ENCODE assay signal across 1 cellular context in the genomic region with DNA sequence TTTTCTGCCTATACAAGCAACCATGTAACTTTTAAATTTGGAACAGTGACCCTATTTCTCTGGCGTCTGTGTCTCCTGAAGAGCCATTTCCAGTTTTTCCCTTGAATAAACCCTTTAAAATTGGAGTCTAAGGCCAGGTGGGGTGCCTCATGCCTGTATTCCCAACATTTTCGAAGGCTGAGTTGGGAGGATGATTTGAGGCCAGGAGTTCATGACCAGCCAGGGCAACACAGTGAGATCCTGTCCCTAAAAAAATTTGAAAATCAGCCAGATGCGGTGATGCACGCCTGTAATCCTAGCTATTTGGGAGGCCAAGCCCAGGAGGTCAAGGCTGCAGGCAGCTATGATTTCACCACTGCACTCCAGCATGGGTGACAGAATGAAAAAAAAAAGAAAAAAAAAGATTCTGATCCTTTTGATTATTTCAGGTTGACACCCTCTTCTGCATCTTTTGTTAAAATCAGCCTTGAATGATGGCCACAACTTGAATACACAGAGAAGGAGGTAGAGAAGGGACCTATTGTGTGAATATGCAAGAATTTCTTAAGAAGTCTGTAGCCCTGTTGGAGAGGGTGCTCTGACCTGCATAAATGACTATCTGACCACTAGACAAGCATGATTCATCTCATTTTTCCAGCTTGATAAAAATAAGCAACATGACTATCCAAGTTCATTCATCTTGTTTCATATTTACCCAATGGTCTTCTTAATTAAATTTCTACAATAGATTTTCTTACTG.
TF ChIP-seq lines count a peak whose summit lies in the region.

No MANE protein-coding gene starts in this region.

TF ChIP-seq in IMR-90, 13 proteins besides CTCF, POLR2A, EP300 and RAD21:
- no peak for TF ChIP-seq CEBPB (IDR thresholded peaks at IDR 0.05; ENCODE audit: low read depth, low read length)
- TF ChIP-seq SMC3 (IDR thresholded peaks at IDR 0.05; ENCODE audit: low read depth, low read length) = no peak
- TF ChIP-seq, protein P1, sequence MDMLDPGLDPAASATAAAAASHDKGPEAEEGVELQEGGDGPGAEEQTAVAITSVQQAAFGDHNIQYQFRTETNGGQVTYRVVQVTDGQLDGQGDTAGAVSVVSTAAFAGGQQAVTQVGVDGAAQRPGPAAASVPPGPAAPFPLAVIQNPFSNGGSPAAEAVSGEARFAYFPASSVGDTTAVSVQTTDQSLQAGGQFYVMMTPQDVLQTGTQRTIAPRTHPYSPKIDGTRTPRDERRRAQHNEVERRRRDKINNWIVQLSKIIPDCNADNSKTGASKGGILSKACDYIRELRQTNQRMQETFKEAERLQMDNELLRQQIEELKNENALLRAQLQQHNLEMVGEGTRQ (IDR thresholded peaks at IDR 0.05; ENCODE audit: low read depth, low read length) = no peak
- TF ChIP-seq BHLHE40 (IDR thresholded peaks at IDR 0.05; ENCODE audit: low read depth, low read length) = no peak
- no peak for TF ChIP-seq RCOR1 (IDR thresholded peaks at IDR 0.05; ENCODE audit: insufficient replicate concordance, low read length)
- TF ChIP-seq MXI1 (IDR thresholded peaks at IDR 0.05; ENCODE audit: borderline replicate concordance, low read depth, low read length) = no peak
- TF ChIP-seq RFX5 (IDR thresholded peaks at IDR 0.05; ENCODE audit: low read depth, low read length) = no peak
- no peak for TF ChIP-seq MAZ (IDR thresholded peaks at IDR 0.05; ENCODE audit: borderline replicate concordance, low read depth, low read length)
TF ChIP-seq in IMR-90: peak in this region for 0.
